ENCODE assay signal across 8 cellular contexts in the genomic region with DNA sequence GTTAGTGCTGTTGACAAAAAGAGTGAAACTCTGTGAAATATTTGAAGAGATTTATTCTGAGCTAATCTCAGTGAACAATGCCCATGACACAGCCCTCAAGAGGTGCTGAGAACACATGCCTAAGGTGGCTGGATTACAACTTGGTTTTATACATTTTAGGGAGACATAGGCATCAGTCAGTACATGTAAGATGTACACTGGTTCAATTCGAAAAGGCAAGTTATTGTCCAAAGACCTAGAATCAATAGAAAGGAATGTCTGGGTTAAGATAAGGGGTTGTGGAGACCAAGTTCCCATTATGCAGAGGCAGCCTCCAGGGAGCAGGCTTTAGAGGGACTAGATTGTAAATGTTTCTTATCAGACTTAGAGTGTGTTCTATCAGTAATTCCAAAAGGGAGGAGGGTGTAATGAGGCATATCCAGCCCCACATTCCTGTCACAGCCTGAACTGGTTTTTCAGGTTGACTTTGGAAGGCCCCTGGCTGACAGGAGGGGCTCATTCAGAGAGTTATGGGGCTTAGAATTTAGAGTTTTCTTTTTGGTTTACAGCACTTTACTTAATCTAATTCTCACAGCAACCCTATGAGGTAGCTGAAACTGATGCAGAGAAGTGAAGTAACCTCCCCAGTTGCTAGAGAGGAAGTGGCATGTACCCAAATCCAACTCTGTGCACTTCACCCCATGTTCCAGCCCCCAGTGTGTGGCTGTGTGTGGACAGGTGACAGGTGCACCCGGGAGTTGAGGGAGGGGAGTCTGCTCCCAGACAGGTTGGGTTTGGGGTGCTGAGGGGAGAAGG. TPM values are rescaled to one million over a fixed set of nuclear protein-coding genes. Genes with fewer than 3 reads are reported as not detected.
DNase-seq lines count a peak whose midpoint lies in the region; ATAC-seq and TF ChIP-seq lines count a peak whose summit lies in the region.

No MANE protein-coding gene starts in this region.

- no TSS peak for BruUV-seq in Calu3 (replicated peaks; lab: Mats Ljungman, UMichigan)

- intact Hi-C loops in Calu3 (cut with micrococcal nuclease; ENCODE audit: unreplicated experiment) = loop anchor here (2.0 kb wide), 1 partner anchor 26 kb away; no protein-coding TSS in a partner anchor

- CTCF ChIA-PET in Calu3 (lab: Charles Lee) = interaction anchor here (1.2 to 2.2 kb wide), 5 partner anchors 10 to 36 kb away, joined by 4 to 13 read pairs (median 6); a partner anchor contains a TSS
- CTCF ChIA-PET in activated CD8-positive, alpha-beta memory T cell treated with anti-CD3 and anti-CD28 coated beads, Interleukin-2, amount 10 ng/mL, durations not matched to agents 7 days and 5 days (lab: Charles Lee) = no interaction called here

- ATAC-seq in activated CD8-positive, alpha-beta memory T cell treated with anti-CD3 and anti-CD28 coated beads, Interleukin-2, amount 10 ng/mL, durations not matched to agents 7 days and 5 days = no peak
- no peak for ATAC-seq in GM18502 (IDR thresholded peaks at IDR 0.05; ENCODE audit: poor library complexity, unreplicated experiment)

- peak overlapping the region; percentile 86 for H3K27ac Mint-ChIP-seq in Calu3 (ENCODE audit: unreplicated experiment)
- H3K27ac Mint-ChIP-seq in chondrocyte (ENCODE audit: unreplicated experiment) = peak overlapping the region; percentile 97
- peak overlapping the region; percentile 95 for H3K27ac Mint-ChIP-seq in neural crest cell (ENCODE audit: unreplicated experiment)
- no peak overlapping the region for H3K27ac Mint-ChIP-seq in activated CD8-positive, alpha-beta memory T cell treated with anti-CD3 and anti-CD28 coated beads, Interleukin-2, amount 10 ng/mL, durations not matched to agents 7 days and 5 days

- H3K27me3 Mint-ChIP-seq in Calu3 (ENCODE audit: unreplicated experiment) = no peaks in the 10 kb centered on the region
- no peaks in the 10 kb centered on the region for H3K27me3 Mint-ChIP-seq in chondrocyte (ENCODE audit: low read depth)
- no peaks in the 10 kb centered on the region for H3K27me3 Mint-ChIP-seq in neural crest cell (ENCODE audit: low read depth)
- H3K27me3 Mint-ChIP-seq in activated CD8-positive, alpha-beta memory T cell treated with anti-CD3 and anti-CD28 coated beads, Interleukin-2, amount 10 ng/mL, durations not matched to agents 7 days and 5 days = peaks cover 13% of the 10 kb centered on the region

- H3K4me1 Mint-ChIP-seq in Calu3 (ENCODE audit: low read depth, unreplicated experiment) = peaks cover 47% of the 10 kb centered on the region
- H3K4me1 Mint-ChIP-seq in chondrocyte (ENCODE audit: low read depth) = peaks cover 49% of the 10 kb centered on the region
- H3K4me1 Mint-ChIP-seq in neural crest cell = peaks cover 41% of the 10 kb centered on the region
- no peaks in the 10 kb centered on the region for H3K4me1 Mint-ChIP-seq in activated CD8-positive, alpha-beta memory T cell treated with anti-CD3 and anti-CD28 coated beads, Interleukin-2, amount 10 ng/mL, durations not matched to agents 7 days and 5 days

- H3K9me3 Mint-ChIP-seq in Calu3 (ENCODE audit: low read depth, unreplicated experiment) (peaks cover 2% of the 10 kb centered on the region), chondrocyte (ENCODE audit: low read depth) (no peaks in the 10 kb centered on the region), neural crest cell (no peaks in the 10 kb centered on the region)
- H3K9me3 Mint-ChIP-seq in activated CD8-positive, alpha-beta memory T cell treated with anti-CD3 and anti-CD28 coated beads, Interleukin-2, amount 10 ng/mL, durations not matched to agents 7 days and 5 days (ENCODE audit: low read depth) = no peaks in the 10 kb centered on the region

- H3K4me3 Mint-ChIP-seq in Calu3 (ENCODE audit: low read depth, unreplicated experiment) (peak overlapping the region; percentile 55), chondrocyte (ENCODE audit: unreplicated experiment) (no peak overlapping the region), neural crest cell (peak overlapping the region; percentile 26)
- H3K4me3 Mint-ChIP-seq in activated CD8-positive, alpha-beta memory T cell treated with anti-CD3 and anti-CD28 coated beads, Interleukin-2, amount 10 ng/mL, durations not matched to agents 7 days and 5 days = no peak overlapping the region

- H3K36me3 Mint-ChIP-seq in Calu3 (ENCODE audit: insufficient read depth, unreplicated experiment) (peaks cover 39% of the 10 kb centered on the region), chondrocyte (ENCODE audit: low read depth) (no peaks in the 10 kb centered on the region), neural crest cell (ENCODE audit: low read depth) (peaks cover 2% of the 10 kb centered on the region)
- H3K36me3 Mint-ChIP-seq in activated CD8-positive, alpha-beta memory T cell treated with anti-CD3 and anti-CD28 coated beads, Interleukin-2, amount 10 ng/mL, durations not matched to agents 7 days and 5 days = no peaks in the 10 kb centered on the region

- peak; percentile 49 for DNase-seq in Calu3
- DNase-seq in HT1080 (ENCODE audit: low read depth) = peak; percentile 20
- DNase-seq in chondrocyte (ENCODE audit: low spot score) = no peak
- no peak for DNase-seq in neural crest cell (ENCODE audit: low read depth, low spot score)
- DNase-seq in superior temporal gyrus (ENCODE audit: extremely low spot score) = no peak
- no peak for DNase-seq in activated CD8-positive, alpha-beta memory T cell treated with anti-CD3 and anti-CD28 coated beads, Interleukin-2, amount 10 ng/mL, durations not matched to agents 7 days and 5 days
- no peak for DNase-seq in NCI-H2081 treated with DMSO at 0.1 percent for 48 hours (lab: John Stamatoyannopoulos, UW)

- no peak for TF ChIP-seq CTCF in Calu3 (IDR thresholded peaks at IDR 0.05; ENCODE audit: unreplicated experiment)
- TF ChIP-seq CTCF in chondrocyte (IDR thresholded peaks at IDR 0.05) = no peak
- no peak for TF ChIP-seq CTCF in neural crest cell (conservative IDR thresholded peaks at IDR 0.05)

RNA-seq across cellular contexts. Expression of a gene that starts 28.3 kb away (rescaled TPM):
- 75.1 and 78.6 TPM in 2 replicates for total RNA-seq in Calu3 (2022)
- total RNA-seq in HT1080 (2014; rRNA removed; shearing (Covaris generic)) = 16.2 and 24.0 TPM in 2 replicates
- polyA plus RNA-seq in HT1080 (2015; cell fraction: cytosol; rRNA removed) = 43.2 and 59.1 TPM in 2 replicates
- polyA plus RNA-seq in HT1080 (2015; cell fraction: nucleus; rRNA removed) = 120 and 138 TPM in 2 replicates
- total RNA-seq in chondrocyte = 60.7 to 73.2 TPM (median 61.5 TPM) in 3 replicates
- total RNA-seq in neural crest cell = 48.6 and 51.8 TPM in 2 replicates
- total RNA-seq in activated CD8-positive, alpha-beta memory T cell treated with anti-CD3 and anti-CD28 coated beads, Interleukin-2, amount 10 ng/mL, durations not matched to agents 7 days and 5 days = under 1 TPM; 0.33 to 0.44 TPM

Comparison
In these comparisons a context has a peak if more than half of its experiments do, and no peak if none do; other contexts are left out.
1. DNase-seq: peak in Calu3 (single experiment) and HT1080 (single experiment); none in chondrocyte (single experiment), neural crest cell (single experiment), superior temporal gyrus (single experiment), activated CD8-positive, alpha-beta memory T cell treated with anti-CD3 and anti-CD28 coated beads, Interleukin-2, amount 10 ng/mL, durations not matched to agents 7 days and 5 days (single experiment) and NCI-H2081 treated with DMSO at 0.1 percent for 48 hours (single experiment).
2. H3K4me3 Mint-ChIP-seq: peak in Calu3 (single experiment) and neural crest cell (single experiment); none in chondrocyte (single experiment) and activated CD8-positive, alpha-beta memory T cell treated with anti-CD3 and anti-CD28 coated beads, Interleukin-2, amount 10 ng/mL, durations not matched to agents 7 days and 5 days (single experiment).
3. RNA of a gene that starts 28.3 kb away (total RNA-seq): 75.1 to 78.6 TPM in Calu3, 60.7 to 73.2 TPM in chondrocyte, 48.6 to 51.8 TPM in neural crest cell and 16.2 to 24.0 TPM in HT1080; 0.33 to 0.44 TPM in activated CD8-positive, alpha-beta memory T cell treated with anti-CD3 and anti-CD28 coated beads, Interleukin-2, amount 10 ng/mL, durations not matched to agents 7 days and 5 days; every median in the first group is over 10 times any median in the second.